10 cellular contexts compared by ENCODE assay signal in the genomic region with DNA sequence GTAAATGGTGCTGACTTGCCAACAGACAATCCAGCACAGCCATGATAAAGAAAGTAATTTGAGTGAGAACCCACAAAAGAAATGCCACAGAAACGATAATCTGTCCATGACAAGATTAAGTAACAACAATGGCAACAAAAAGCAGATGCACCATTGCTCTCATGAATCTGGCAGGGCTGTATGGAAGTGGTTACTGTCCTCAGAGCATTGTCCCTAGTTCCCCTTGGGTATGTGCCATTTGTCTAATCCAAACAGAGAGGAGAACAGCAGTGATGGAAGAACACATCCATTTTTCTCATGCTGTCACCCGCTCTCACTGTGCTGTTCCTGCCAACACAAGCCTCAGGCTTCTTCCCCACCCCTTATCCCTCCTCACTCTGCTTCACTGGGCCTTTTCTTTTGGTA.
DNase-seq lines count a peak whose midpoint lies in the region; ATAC-seq and TF ChIP-seq lines count a peak whose summit lies in the region.
"Had no signal": no experiment of that assay in that cellular context is flagged by ENCODE, and none has a peak within 500 bp of the region (broad histone marks: within the 10 kb centered on the region; RNA-seq: fewer than 3 reads in every experiment).

No MANE protein-coding gene starts in this region.

- CTCF ChIA-PET in naive thymus-derived CD4-positive, alpha-beta T cell (lab: Charles Lee), result no interaction called here

- peak overlapping the region in 4 of 5 experiments; percentile 76 to 96 (median 85) for H3K27ac Mint-ChIP-seq in brain
- H3K27ac Mint-ChIP-seq in naive thymus-derived CD4-positive, alpha-beta T cell, result no peak overlapping the region
- H3K27ac Mint-ChIP-seq: activated CD4-positive, alpha-beta T cell treated with anti-CD3 and anti-CD28 coated beads, Interleukin-2, amount 10 ng/mL, durations not matched to agents 24 days and 14 days had no signal

- intact Hi-C loops in naive thymus-derived CD4-positive, alpha-beta T cell (cut with micrococcal nuclease), result loop anchor here in 1 of 2 donors (5.0 kb wide), 1 partner anchor 55 kb away; no protein-coding TSS in a partner anchor

- H3K27me3 ChIP-seq in naive thymus-derived CD4-positive, alpha-beta T cell (ENCODE audit: control insufficient read depth in 2 of 2, insufficient read depth in 2 of 2, low read length in 2 of 2), result no peaks in the 10 kb centered on the region

- ATAC-seq in HG03095 (IDR thresholded peaks at IDR 0.05; ENCODE audit: unreplicated experiment), result no peak
- no peak for ATAC-seq in naive thymus-derived CD4-positive, alpha-beta T cell
- ATAC-seq in GM21529 (IDR thresholded peaks at IDR 0.05; ENCODE audit: unreplicated experiment), result no peak

- POLR2A ChIA-PET in naive thymus-derived CD4-positive, alpha-beta T cell (lab: Charles Lee), result interaction anchor here (0.7 kb wide), 1 partner anchor 26 kb away, joined by 3 read pairs; no protein-coding TSS in a partner anchor

- no peaks in the 10 kb centered on the region for H3K27me3 Mint-ChIP-seq in brain
- no peaks in the 10 kb centered on the region for H3K27me3 Mint-ChIP-seq in naive thymus-derived CD4-positive, alpha-beta T cell
- H3K27me3 Mint-ChIP-seq: activated CD4-positive, alpha-beta T cell treated with anti-CD3 and anti-CD28 coated beads, Interleukin-2, amount 10 ng/mL, durations not matched to agents 24 days and 14 days had no signal

- peaks cover 25% of the 10 kb centered on the region for H3K36me3 Mint-ChIP-seq in brain
- H3K36me3 Mint-ChIP-seq in naive thymus-derived CD4-positive, alpha-beta T cell, result peaks cover 0 to 13% (median 2%) of the 10 kb centered on the region in 5 donors

- H3K36me3 ChIP-seq in naive thymus-derived CD4-positive, alpha-beta T cell (ENCODE audit: control insufficient read depth in 2 of 3, insufficient read depth in 3 of 3, low read length in 3 of 3), result peaks cover 0 to 8% (median 4%) of the 10 kb centered on the region in 3 experiments

- no peak for TF ChIP-seq CTCF in brain (conservative IDR thresholded peaks at IDR 0.05)

- peaks cover 32% of the 10 kb centered on the region for H3K4me1 Mint-ChIP-seq in brain
- peaks cover 0 to 12% (median 8%) of the 10 kb centered on the region in 7 donors for H3K4me1 Mint-ChIP-seq in naive thymus-derived CD4-positive, alpha-beta T cell

- peak; percentile 92 for DNase-seq in Ammon's horn (ENCODE audit: low spot score)
- peak; percentile 75 for DNase-seq in NCI-H1694 treated with DMSO at 0.1 percent for 48 hours (lab: John Stamatoyannopoulos, UW)
- DNase-seq in lung microvascular endothelial cell (ENCODE audit: low read depth in 2 of 2), result peak; percentile 32 to 83
- no peak for DNase-seq in naive thymus-derived CD4-positive, alpha-beta T cell
- no peak for DNase-seq in stimulated activated CD4-positive, alpha-beta T cell treated with anti-CD3 and anti-CD28 coated beads, Interleukin-12 subunit alpha, Interleukin-12 subunit beta, amount 100 ng/mL, for 4 hours
- DNase-seq: activated CD4-positive, alpha-beta T cell treated with anti-CD3 and anti-CD28 coated beads, Interleukin-2, amount 10 ng/mL, durations not matched to agents 24 days and 14 days; kidney had no signal

- H3K9me3 Mint-ChIP-seq in brain, result peaks cover 0 to 12% (median 3%) of the 10 kb centered on the region in 5 experiments
- no peaks in the 10 kb centered on the region for H3K9me3 Mint-ChIP-seq in naive thymus-derived CD4-positive, alpha-beta T cell
- H3K9me3 Mint-ChIP-seq: activated CD4-positive, alpha-beta T cell treated with anti-CD3 and anti-CD28 coated beads, Interleukin-2, amount 10 ng/mL, durations not matched to agents 24 days and 14 days had no signal

- H3K4me3 ChIP-seq in naive thymus-derived CD4-positive, alpha-beta T cell (ENCODE audit: low read length), result no peak overlapping the region

- H3K27ac ChIP-seq in naive thymus-derived CD4-positive, alpha-beta T cell (ENCODE audit: low read depth, low read length), result no peak overlapping the region

- no peaks in the 10 kb centered on the region for H3K4me1 ChIP-seq in naive thymus-derived CD4-positive, alpha-beta T cell (ENCODE audit: control insufficient read depth in 2 of 2, insufficient read depth in 2 of 2, low read length in 2 of 2)

- no peaks in the 10 kb centered on the region for H3K9me3 ChIP-seq in naive thymus-derived CD4-positive, alpha-beta T cell (ENCODE audit: control insufficient read depth in 2 of 3, low read length in 3 of 3)

- peak overlapping the region in 3 of 5 experiments; percentile 46 to 71 (median 68) for H3K4me3 Mint-ChIP-seq in brain
- no peak overlapping the region for H3K4me3 Mint-ChIP-seq in naive thymus-derived CD4-positive, alpha-beta T cell
- H3K4me3 Mint-ChIP-seq: activated CD4-positive, alpha-beta T cell treated with anti-CD3 and anti-CD28 coated beads, Interleukin-2, amount 10 ng/mL, durations not matched to agents 24 days and 14 days had no signal

Comparison
In these comparisons a context has a peak if more than half of its experiments do, and no peak if none do; other contexts are left out.
1. DNase-seq: peak in Ammon's horn (single experiment), NCI-H1694 treated with DMSO at 0.1 percent for 48 hours (single experiment) and lung microvascular endothelial cell (2 of 2); none in naive thymus-derived CD4-positive, alpha-beta T cell (0 of 9) and stimulated activated CD4-positive, alpha-beta T cell treated with anti-CD3 and anti-CD28 coated beads, Interleukin-12 subunit alpha, Interleukin-12 subunit beta, amount 100 ng/mL, for 4 hours (single experiment).
2. H3K27ac Mint-ChIP-seq: peak in brain (4 of 5); none in naive thymus-derived CD4-positive, alpha-beta T cell (0 of 9).
3. H3K4me3 Mint-ChIP-seq: peak in brain (3 of 5); none in naive thymus-derived CD4-positive, alpha-beta T cell (0 of 10).